In the genomic region with DNA sequence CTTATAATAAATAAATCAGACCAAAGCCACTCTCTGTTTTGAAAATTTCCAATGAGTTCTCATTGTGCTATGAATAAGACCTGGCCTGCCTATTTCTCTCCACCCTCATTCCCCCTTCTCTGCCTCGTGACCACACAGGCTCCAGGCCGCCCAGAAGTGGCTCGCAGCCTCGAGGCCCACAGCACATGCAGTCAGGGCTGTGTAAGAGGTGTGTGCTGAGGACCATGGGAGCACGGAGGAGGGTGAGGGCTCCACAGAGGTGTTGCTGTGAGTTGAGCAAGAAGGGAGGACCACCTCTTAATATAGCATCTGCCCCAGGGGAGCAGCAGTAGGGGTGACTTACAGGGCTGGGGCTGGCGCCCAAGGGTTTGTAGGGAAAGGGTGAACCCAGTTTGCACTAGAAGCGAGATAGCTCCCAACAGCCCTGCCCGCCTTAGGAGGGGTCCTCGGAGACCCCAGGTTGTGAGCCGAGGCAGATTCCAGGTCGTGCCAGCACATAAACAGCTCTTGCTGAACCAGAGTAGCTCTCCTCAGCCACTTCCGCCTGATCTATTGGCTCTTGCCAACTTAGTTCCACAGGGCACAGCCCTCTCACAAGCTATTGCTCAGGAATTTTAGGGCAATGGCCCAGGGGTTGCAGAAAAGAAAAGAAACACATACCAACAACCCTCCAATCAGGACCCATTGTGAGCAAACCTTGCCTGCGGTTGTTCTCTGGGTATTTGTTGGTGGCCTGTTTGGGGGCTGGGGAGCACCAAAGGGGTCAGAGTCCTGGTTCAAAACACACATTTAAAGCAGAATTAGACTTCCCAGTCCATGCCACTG, we compare ENCODE assay signal across 1 cellular context.
TF ChIP-seq lines count a peak whose summit lies in the region.

No MANE protein-coding gene starts in this region.

TF ChIP-seq in HepG2, 621 proteins besides CTCF, POLR2A, EP300 and RAD21 (continued from another document and continues in another):
- no peak for TF ChIP-seq SMAD1 (CRISPR knock-in tag; IDR thresholded peaks at IDR 0.05; ENCODE audit: borderline replicate concordance, low read depth)
- TF ChIP-seq, protein P1, sequence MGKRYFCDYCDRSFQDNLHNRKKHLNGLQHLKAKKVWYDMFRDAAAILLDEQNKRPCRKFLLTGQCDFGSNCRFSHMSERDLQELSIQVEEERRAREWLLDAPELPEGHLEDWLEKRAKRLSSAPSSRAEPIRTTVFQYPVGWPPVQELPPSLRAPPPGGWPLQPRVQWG (CRISPR knock-in tag; IDR thresholded peaks at IDR 0.05; ENCODE audit: borderline replicate concordance, low read depth), result no peak
- TF ChIP-seq, protein P2, sequence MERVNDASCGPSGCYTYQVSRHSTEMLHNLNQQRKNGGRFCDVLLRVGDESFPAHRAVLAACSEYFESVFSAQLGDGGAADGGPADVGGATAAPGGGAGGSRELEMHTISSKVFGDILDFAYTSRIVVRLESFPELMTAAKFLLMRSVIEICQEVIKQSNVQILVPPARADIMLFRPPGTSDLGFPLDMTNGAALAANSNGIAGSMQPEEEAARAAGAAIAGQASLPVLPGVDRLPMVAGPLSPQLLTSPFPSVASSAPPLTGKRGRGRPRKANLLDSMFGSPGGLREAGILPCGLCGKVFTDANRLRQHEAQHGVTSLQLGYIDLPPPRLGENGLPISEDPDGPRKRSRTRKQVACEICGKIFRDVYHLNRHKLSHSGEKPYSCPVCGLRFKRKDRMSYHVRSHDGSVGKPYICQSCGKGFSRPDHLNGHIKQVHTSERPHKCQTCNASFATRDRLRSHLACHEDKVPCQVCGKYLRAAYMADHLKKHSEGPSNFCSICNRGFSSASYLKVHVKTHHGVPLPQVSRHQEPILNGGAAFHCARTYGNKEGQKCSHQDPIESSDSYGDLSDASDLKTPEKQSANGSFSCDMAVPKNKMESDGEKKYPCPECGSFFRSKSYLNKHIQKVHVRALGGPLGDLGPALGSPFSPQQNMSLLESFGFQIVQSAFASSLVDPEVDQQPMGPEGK (CRISPR knock-in tag; IDR thresholded peaks at IDR 0.05), result peak; percentile 27; the same call in 1 of the 2 replicates
- no peak for TF ChIP-seq ZNF441 (CRISPR knock-in tag; IDR thresholded peaks at IDR 0.05; ENCODE audit: borderline replicate concordance)
- no peak for TF ChIP-seq RORA (CRISPR knock-in tag; IDR thresholded peaks at IDR 0.05)
- 0 out of 2 replicates have a peak, but pooled peaks have one; percentile 23 for TF ChIP-seq NFKB2 (CRISPR knock-in tag; IDR thresholded peaks at IDR 0.05; ENCODE audit: borderline replicate concordance)
- peak; percentile 60; the same call in 1 of the 2 replicates for TF ChIP-seq ZNF343 (CRISPR knock-in tag; IDR thresholded peaks at IDR 0.05)
- TF ChIP-seq HCFC1 (IDR thresholded peaks at IDR 0.05; ENCODE audit: low read depth, low read length), result no peak
- TF ChIP-seq, protein P3, sequence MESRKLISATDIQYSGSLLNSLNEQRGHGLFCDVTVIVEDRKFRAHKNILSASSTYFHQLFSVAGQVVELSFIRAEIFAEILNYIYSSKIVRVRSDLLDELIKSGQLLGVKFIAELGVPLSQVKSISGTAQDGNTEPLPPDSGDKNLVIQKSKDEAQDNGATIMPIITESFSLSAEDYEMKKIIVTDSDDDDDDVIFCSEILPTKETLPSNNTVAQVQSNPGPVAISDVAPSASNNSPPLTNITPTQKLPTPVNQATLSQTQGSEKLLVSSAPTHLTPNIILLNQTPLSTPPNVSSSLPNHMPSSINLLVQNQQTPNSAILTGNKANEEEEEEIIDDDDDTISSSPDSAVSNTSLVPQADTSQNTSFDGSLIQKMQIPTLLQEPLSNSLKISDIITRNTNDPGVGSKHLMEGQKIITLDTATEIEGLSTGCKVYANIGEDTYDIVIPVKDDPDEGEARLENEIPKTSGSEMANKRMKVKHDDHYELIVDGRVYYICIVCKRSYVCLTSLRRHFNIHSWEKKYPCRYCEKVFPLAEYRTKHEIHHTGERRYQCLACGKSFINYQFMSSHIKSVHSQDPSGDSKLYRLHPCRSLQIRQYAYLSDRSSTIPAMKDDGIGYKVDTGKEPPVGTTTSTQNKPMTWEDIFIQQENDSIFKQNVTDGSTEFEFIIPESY (CRISPR knock-in tag; IDR thresholded peaks at IDR 0.05), result no peak
- no peak for TF ChIP-seq ZC3H4 (CRISPR knock-in tag; IDR thresholded peaks at IDR 0.05; ENCODE audit: borderline replicate concordance)
- TF ChIP-seq SRSF9 (IDR thresholded peaks at IDR 0.05; ENCODE audit: borderline replicate concordance, insufficient read depth, low read depth, low read length, poor library complexity, severe bottlenecking), result no peak
- no peak for TF ChIP-seq HOXA3 (CRISPR knock-in tag; IDR thresholded peaks at IDR 0.05)
- TF ChIP-seq MAFG (CRISPR knock-in tag; IDR thresholded peaks at IDR 0.05), result no peak
- no peak for TF ChIP-seq RBM22 (optimal IDR thresholded peaks at IDR 0.05; ENCODE audit: low read length)
- 0 out of 2 replicates have a peak, but pooled peaks have one; percentile 5 for TF ChIP-seq PHF21A (CRISPR knock-in tag; IDR thresholded peaks at IDR 0.05)
- no peak for TF ChIP-seq KDM2A (CRISPR knock-in tag; IDR thresholded peaks at IDR 0.05; ENCODE audit: borderline replicate concordance, low read depth)
- no peak for TF ChIP-seq ZNF775 (CRISPR knock-in tag; IDR thresholded peaks at IDR 0.05; ENCODE audit: borderline replicate concordance)
- no peak for TF ChIP-seq NR1H2 (CRISPR knock-in tag; IDR thresholded peaks at IDR 0.05; ENCODE audit: borderline replicate concordance, low read depth)
- TF ChIP-seq HMGA1 (CRISPR knock-in tag; conservative IDR thresholded peaks at IDR 0.05), result no peak
- TF ChIP-seq, protein P4, sequence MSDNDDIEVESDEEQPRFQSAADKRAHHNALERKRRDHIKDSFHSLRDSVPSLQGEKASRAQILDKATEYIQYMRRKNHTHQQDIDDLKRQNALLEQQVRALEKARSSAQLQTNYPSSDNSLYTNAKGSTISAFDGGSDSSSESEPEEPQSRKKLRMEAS (IDR thresholded peaks at IDR 0.05), result peak; percentile 74; the same call in 1 of the 2 replicates
- TF ChIP-seq HES4 (CRISPR knock-in tag; IDR thresholded peaks at IDR 0.05; ENCODE audit: borderline replicate concordance), result no peak
- no peak for TF ChIP-seq ZBTB1 (CRISPR knock-in tag; IDR thresholded peaks at IDR 0.05; ENCODE audit: borderline replicate concordance)
- peak; percentile 4; the same call in 1 of the 2 replicates for TF ChIP-seq SALL1 (CRISPR knock-in tag; IDR thresholded peaks at IDR 0.05)
- no peak for TF ChIP-seq ZNF282 (IDR thresholded peaks at IDR 0.05; ENCODE audit: partially characterized antibody)
- TF ChIP-seq ZFP36L2 (CRISPR knock-in tag; IDR thresholded peaks at IDR 0.05), result no peak
- no peak for TF ChIP-seq NFYC (CRISPR knock-in tag; IDR thresholded peaks at IDR 0.05)
- TF ChIP-seq KDM5A (IDR thresholded peaks at IDR 0.05; ENCODE audit: borderline replicate concordance, low read length), result no peak
- TF ChIP-seq ISL2 (CRISPR knock-in tag; IDR thresholded peaks at IDR 0.05), result no peak
- no peak for TF ChIP-seq KLF15 (CRISPR knock-in tag; IDR thresholded peaks at IDR 0.05; ENCODE audit: borderline replicate concordance)
- TF ChIP-seq, protein P5, sequence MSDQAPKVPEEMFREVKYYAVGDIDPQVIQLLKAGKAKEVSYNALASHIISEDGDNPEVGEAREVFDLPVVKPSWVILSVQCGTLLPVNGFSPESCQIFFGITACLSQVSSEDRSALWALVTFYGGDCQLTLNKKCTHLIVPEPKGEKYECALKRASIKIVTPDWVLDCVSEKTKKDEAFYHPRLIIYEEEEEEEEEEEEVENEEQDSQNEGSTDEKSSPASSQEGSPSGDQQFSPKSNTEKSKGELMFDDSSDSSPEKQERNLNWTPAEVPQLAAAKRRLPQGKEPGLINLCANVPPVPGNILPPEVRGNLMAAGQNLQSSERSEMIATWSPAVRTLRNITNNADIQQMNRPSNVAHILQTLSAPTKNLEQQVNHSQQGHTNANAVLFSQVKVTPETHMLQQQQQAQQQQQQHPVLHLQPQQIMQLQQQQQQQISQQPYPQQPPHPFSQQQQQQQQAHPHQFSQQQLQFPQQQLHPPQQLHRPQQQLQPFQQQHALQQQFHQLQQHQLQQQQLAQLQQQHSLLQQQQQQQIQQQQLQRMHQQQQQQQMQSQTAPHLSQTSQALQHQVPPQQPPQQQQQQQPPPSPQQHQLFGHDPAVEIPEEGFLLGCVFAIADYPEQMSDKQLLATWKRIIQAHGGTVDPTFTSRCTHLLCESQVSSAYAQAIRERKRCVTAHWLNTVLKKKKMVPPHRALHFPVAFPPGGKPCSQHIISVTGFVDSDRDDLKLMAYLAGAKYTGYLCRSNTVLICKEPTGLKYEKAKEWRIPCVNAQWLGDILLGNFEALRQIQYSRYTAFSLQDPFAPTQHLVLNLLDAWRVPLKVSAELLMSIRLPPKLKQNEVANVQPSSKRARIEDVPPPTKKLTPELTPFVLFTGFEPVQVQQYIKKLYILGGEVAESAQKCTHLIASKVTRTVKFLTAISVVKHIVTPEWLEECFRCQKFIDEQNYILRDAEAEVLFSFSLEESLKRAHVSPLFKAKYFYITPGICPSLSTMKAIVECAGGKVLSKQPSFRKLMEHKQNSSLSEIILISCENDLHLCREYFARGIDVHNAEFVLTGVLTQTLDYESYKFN (CRISPR knock-in tag; conservative IDR thresholded peaks at IDR 0.05), result 0 out of 2 replicates have a peak, but pooled peaks have one; percentile 11
- TF ChIP-seq SMARCE1 (IDR thresholded peaks at IDR 0.05; ENCODE audit: borderline replicate concordance), result no peak
- TF ChIP-seq MAZ (IDR thresholded peaks at IDR 0.05; ENCODE audit: borderline replicate concordance, low read depth, low read length), result no peak
- TF ChIP-seq MAZ (CRISPR knock-in tag; IDR thresholded peaks at IDR 0.05; ENCODE audit: low read depth), result no peak
- TF ChIP-seq RFX3 (CRISPR knock-in tag; IDR thresholded peaks at IDR 0.05), result no peak
- TF ChIP-seq TBX3 (IDR thresholded peaks at IDR 0.05; ENCODE audit: borderline replicate concordance), result no peak
- 0 out of 2 replicates have a peak, but pooled peaks have one; percentile 36 for TF ChIP-seq NFE2L1 (CRISPR knock-in tag; IDR thresholded peaks at IDR 0.05; ENCODE audit: borderline replicate concordance)
- 0 out of 2 replicates have a peak, but pooled peaks have one; percentile 15 for TF ChIP-seq PITX1 (CRISPR knock-in tag; IDR thresholded peaks at IDR 0.05)
- no peak for TF ChIP-seq PPARG (CRISPR knock-in tag; conservative IDR thresholded peaks at IDR 0.05)
- TF ChIP-seq ZKSCAN1 (IDR thresholded peaks at IDR 0.05; ENCODE audit: low read length), result no peak
- TF ChIP-seq, protein P6, sequence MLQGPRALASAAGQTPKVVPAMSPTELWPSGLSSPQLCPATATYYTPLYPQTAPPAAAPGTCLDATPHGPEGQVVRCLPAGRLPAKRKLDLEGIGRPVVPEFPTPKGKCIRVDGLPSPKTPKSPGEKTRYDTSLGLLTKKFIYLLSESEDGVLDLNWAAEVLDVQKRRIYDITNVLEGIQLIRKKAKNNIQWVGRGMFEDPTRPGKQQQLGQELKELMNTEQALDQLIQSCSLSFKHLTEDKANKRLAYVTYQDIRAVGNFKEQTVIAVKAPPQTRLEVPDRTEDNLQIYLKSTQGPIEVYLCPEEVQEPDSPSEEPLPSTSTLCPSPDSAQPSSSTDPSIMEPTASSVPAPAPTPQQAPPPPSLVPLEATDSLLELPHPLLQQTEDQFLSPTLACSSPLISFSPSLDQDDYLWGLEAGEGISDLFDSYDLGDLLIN (CRISPR knock-in tag; IDR thresholded peaks at IDR 0.05; ENCODE audit: borderline replicate concordance), result no peak
- TF ChIP-seq SMAD3 (CRISPR knock-in tag; IDR thresholded peaks at IDR 0.05), result no peak
- TF ChIP-seq, protein P7, sequence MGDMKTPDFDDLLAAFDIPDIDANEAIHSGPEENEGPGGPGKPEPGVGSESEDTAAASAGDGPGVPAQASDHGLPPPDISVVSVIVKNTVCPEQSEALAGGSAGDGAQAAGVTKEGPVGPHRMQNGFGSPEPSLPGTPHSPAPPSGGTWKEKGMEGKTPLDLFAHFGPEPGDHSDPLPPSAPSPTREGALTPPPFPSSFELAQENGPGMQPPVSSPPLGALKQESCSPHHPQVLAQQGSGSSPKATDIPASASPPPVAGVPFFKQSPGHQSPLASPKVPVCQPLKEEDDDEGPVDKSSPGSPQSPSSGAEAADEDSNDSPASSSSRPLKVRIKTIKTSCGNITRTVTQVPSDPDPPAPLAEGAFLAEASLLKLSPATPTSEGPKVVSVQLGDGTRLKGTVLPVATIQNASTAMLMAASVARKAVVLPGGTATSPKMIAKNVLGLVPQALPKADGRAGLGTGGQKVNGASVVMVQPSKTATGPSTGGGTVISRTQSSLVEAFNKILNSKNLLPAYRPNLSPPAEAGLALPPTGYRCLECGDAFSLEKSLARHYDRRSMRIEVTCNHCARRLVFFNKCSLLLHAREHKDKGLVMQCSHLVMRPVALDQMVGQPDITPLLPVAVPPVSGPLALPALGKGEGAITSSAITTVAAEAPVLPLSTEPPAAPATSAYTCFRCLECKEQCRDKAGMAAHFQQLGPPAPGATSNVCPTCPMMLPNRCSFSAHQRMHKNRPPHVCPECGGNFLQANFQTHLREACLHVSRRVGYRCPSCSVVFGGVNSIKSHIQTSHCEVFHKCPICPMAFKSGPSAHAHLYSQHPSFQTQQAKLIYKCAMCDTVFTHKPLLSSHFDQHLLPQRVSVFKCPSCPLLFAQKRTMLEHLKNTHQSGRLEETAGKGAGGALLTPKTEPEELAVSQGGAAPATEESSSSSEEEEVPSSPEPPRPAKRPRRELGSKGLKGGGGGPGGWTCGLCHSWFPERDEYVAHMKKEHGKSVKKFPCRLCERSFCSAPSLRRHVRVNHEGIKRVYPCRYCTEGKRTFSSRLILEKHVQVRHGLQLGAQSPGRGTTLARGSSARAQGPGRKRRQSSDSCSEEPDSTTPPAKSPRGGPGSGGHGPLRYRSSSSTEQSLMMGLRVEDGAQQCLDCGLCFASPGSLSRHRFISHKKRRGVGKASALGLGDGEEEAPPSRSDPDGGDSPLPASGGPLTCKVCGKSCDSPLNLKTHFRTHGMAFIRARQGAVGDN (CRISPR knock-in tag; IDR thresholded peaks at IDR 0.05), result peak; percentile 86
- TF ChIP-seq RFX5 (IDR thresholded peaks at IDR 0.05; ENCODE audit: low read depth, low read length), result no peak
